In the genomic region with DNA sequence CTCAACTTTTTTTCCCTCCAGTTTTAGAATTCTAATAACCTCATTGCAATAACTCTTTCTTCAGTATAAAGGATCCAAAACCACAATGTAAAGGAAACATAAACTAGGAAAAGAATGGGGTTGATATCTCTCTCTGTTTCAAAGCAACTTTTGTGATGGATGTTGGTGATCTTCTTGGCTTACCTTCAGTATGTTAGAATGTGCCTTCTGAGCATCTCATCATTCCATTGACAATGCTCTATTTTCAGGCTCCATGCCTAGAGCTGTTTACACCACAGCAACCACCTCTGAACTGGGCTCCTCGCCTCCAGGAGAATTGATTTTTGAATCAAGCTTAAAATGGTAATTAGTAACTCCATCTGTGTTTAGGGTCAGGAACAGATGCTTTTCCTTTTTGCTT, we compare ENCODE assay signal across 29 cellular contexts. TPM values are rescaled to one million over a fixed set of nuclear protein-coding genes. Genes with fewer than 3 reads are reported as not detected.
"Had no signal": no experiment of that assay in that cellular context is flagged by ENCODE, and none has a peak within 500 bp of the region (broad histone marks: within the 10 kb centered on the region; RNA-seq: fewer than 3 reads in every experiment).

No MANE protein-coding gene starts in this region.

- DNase-seq: activated CD4-positive, alpha-beta memory T cell treated with anti-CD3 and anti-CD28 coated beads, Interleukin-2, amount 10 ng/mL, durations not matched to agents 7 days and 5 days; activated CD4-positive, alpha-beta T cell treated with anti-CD3 and anti-CD28 coated beads, Interleukin-2, amount 10 ng/mL, durations not matched to agents 7 days and 5 days; activated CD4-positive, CD25-positive, alpha-beta regulatory T cell; activated gamma-delta T cell treated with Interleukin-2 at 50 U/mL for 16 hours; activated naive CD4-positive, alpha-beta T cell treated with anti-CD3 and anti-CD28 coated beads, Interleukin-2, amount 10 ng/mL, durations not matched to agents 7 days and 5 days; activated naive CD8-positive, alpha-beta T cell treated with anti-CD3 and anti-CD28 coated beads for 36 hours; activated T-cell treated with anti-CD3 and anti-CD28 coated beads for 4 hours; activated T-cell treated with anti-CD3 and anti-CD28 coated beads, Interleukin-2, amount 50 U/mL, for 48 hours; KG1; NCI-H1092; NCI-H1417 treated with DMSO at 0.1 percent for 48 hours; NCI-H1694; NCI-H2029; NCI-H2107; NCI-H2171 treated with DMSO at 0.1 percent for 48 hours; NCI-H345; NCI-H510A treated with DMSO at 0.1 percent for 48 hours; Peyer's patch; Right ventricle myocardium superior; SJCRH30; SK-N-SH; T-helper 1 cell had no signal

- H3K4me3 ChIP-seq: Peyer's patch, SJCRH30 had no signal

- H3K27me3 ChIP-seq: Peyer's patch, SJCRH30 had no signal

- H3K27ac ChIP-seq: Peyer's patch, RWPE1, SJCRH30, VCaP had no signal

RNA-seq across cellular contexts. Expression of gene NLGN1, which starts 6.6 kb away (rescaled TPM):
- total RNA-seq: activated CD4-positive, alpha-beta memory T cell treated with anti-CD3 and anti-CD28 coated beads, Interleukin-2, amount 10 ng/mL, durations not matched to agents 7 days and 5 days; activated CD4-positive, alpha-beta T cell treated with anti-CD3 and anti-CD28 coated beads, Interleukin-2, amount 10 ng/mL, durations not matched to agents 7 days and 5 days; activated CD8-positive, alpha-beta memory T cell treated with anti-CD3 and anti-CD28 coated beads for 36 hours; activated naive CD8-positive, alpha-beta T cell treated with anti-CD3 and anti-CD28 coated beads for 36 hours; activated T-helper 2 cell treated with anti-CD3 and anti-CD28 coated beads, Interferon-gamma antibody, Interleukin-2, Interleukin-4, amounts not matched to agents 10 μg/mL and 5 μg/mL and 100 μg/mL, durations not matched to agents 14 hours and 24 hours and 36 hours; LHCN-M2; MCF 10A; T-helper 2 cell treated with Interferon-gamma antibody and Interleukin-4, amounts not matched to agents 100 ng/mL and 5 ng/mL, for 36 hours had no signal
